8 cellular contexts compared by ENCODE assay signal in genomic region chr5:67165524-67166459, GRCh38. TPM values are rescaled to one million over a fixed set of nuclear protein-coding genes. Genes with fewer than 3 reads are reported as not detected.
DNase-seq lines count a peak whose midpoint lies in the region; ATAC-seq and TF ChIP-seq lines count a peak whose summit lies in the region.

No MANE protein-coding gene starts in this region.

- no peaks in the 10 kb centered on the region for H3K79me2 ChIP-seq in OCI-LY3 (ENCODE audit: low read length)

- peak overlapping the region; percentile 89 for H3K4me2 ChIP-seq in OCI-LY3 (ENCODE audit: low read length)

- H3K27ac ChIP-seq in OCI-LY3 (ENCODE audit: low read length) (peak overlapping the region; percentile 88), substantia nigra (ENCODE audit: low read depth, low read length, poor library complexity, severe bottlenecking) (peak overlapping the region; percentile 81)

- H3K9me3 ChIP-seq in OCI-LY3 (ENCODE audit: insufficient read depth, low read length): no peaks in the 10 kb centered on the region

- peak overlapping the region; percentile 80 for H3K4me3 ChIP-seq in OCI-LY3 (ENCODE audit: low read length)

- no peak overlapping the region for H2AFZ ChIP-seq in OCI-LY3 (ENCODE audit: low read depth, low read length)

- H3K9ac ChIP-seq in OCI-LY3 (ENCODE audit: low read length): peak overlapping the region; percentile 98

- no peaks in the 10 kb centered on the region for H4K20me1 ChIP-seq in OCI-LY3 (ENCODE audit: insufficient read depth, low read length)

- no peaks in the 10 kb centered on the region for H3K27me3 ChIP-seq in OCI-LY3 (ENCODE audit: low read depth, low read length)

- peaks cover 26% of the 10 kb centered on the region for H3K4me1 ChIP-seq in OCI-LY3 (ENCODE audit: low read length)

- ATAC-seq in HG02840 (IDR thresholded peaks at IDR 0.05; ENCODE audit: low FRiP score, unreplicated experiment) (peak; percentile 87), omental fat pad (ENCODE audit: low FRiP score) (peak; percentile 81)

- DNase-seq in activated naive CD4-positive, alpha-beta T cell (lab: John Stamatoyannopoulos, UW): peak; percentile 38 to 69 (median 54)
- DNase-seq in germinal center (ENCODE audit: low spot score) (peak; percentile 75), omental fat pad (ENCODE audit: low spot score) (peak; percentile 62), substantia nigra (lab: John Stamatoyannopoulos, UW) (peak in 48 of 49 donors; percentile 23 to 86 (median 76)), NCI-H526 treated with DMSO at 0.1 percent for 48 hours (lab: John Stamatoyannopoulos, UW) (no peak)

- peak; percentile 87 for TF ChIP-seq CTCF in GM12874 (IDR thresholded peaks at IDR 0.05; ENCODE audit: insufficient read depth, low read depth, low read length)
- peak; percentile 67 for TF ChIP-seq CTCF in OCI-LY3 (IDR thresholded peaks at IDR 0.05; ENCODE audit: low read depth, low read length)
- no peak for TF ChIP-seq CTCF in omental fat pad (IDR thresholded peaks at IDR 0.05)

- no peaks in the 10 kb centered on the region for H3K36me3 ChIP-seq in OCI-LY3 (replicated peaks; ENCODE audit: low read depth, low read length)

RNA-seq across cellular contexts. Expression of gene CD180, which starts 30.8 kb away (rescaled TPM):
- total RNA-seq in omental fat pad: 1 to 10 TPM; 1.2 to 9.2 (median 2.5) TPM

Comparison
In these comparisons a context has a peak if more than half of its experiments do, and no peak if none do; other contexts are left out.
1. CTCF ChIP-seq: peak in GM12874 (single experiment) and OCI-LY3 (single experiment); none in omental fat pad (0 of 3).